In genomic region chr4:78592104-78592783, GRCh38 we compare ENCODE assay signal across 9 cellular contexts. TPM values are rescaled to one million over a fixed set of nuclear protein-coding genes. Genes with fewer than 3 reads are reported as not detected.
DNase-seq lines count a peak whose midpoint lies in the region; ATAC-seq, FAIRE-seq and TF ChIP-seq lines count a peak whose summit lies in the region.
"Had no signal": no experiment of that assay in that cellular context is flagged by ENCODE, and none has a peak within 500 bp of the region (broad histone marks: within the 10 kb centered on the region; RNA-seq: fewer than 3 reads in every experiment).

No MANE protein-coding gene starts in this region.

- H3K4me3 ChIP-seq in keratinocyte (ENCODE audit: control insufficient read depth in 2 of 3, extremely low read depth in 1 of 3, insufficient read depth in 2 of 3, low read depth in 1 of 3, low read length in 3 of 3) (no peak overlapping the region), sigmoid colon (no peak overlapping the region)

- H3K4me1 ChIP-seq in keratinocyte (ENCODE audit: control insufficient read depth, extremely low read depth, insufficient read depth, low read length) = peaks cover 10% of the 10 kb centered on the region
- no peaks in the 10 kb centered on the region for H3K4me1 ChIP-seq in sigmoid colon

- TF ChIP-seq POLR2A in sigmoid colon (IDR thresholded peaks at IDR 0.05) = no peak

- no peaks in the 10 kb centered on the region for H3K9me3 ChIP-seq in keratinocyte (ENCODE audit: control insufficient read depth, low read depth, low read length)
- no peaks in the 10 kb centered on the region for H3K9me3 ChIP-seq in sigmoid colon

- H3K27me3 ChIP-seq in keratinocyte (ENCODE audit: control insufficient read depth, extremely low read depth, insufficient read depth, low read length) (no peaks in the 10 kb centered on the region), sigmoid colon (no peaks in the 10 kb centered on the region)

- peak; percentile 63 for ATAC-seq in GM21576 (IDR thresholded peaks at IDR 0.05; ENCODE audit: unreplicated experiment)

- DNase-seq in DMS53 (lab: John Stamatoyannopoulos, UW) = peak; percentile 27
- no peak for DNase-seq in DMS53 treated with DMSO at 0.1 percent for 48 hours (lab: John Stamatoyannopoulos, UW; ENCODE audit: unreplicated experiment)
- peak; percentile 51 for DNase-seq in RPMI8226
- DNase-seq in keratinocyte (ENCODE audit: low read depth, low spot score) = no peak
- DNase-seq in kidney glomerular epithelial cell (lab: John Stamatoyannopoulos, UW) = no peak
- DNase-seq in DMS153 (lab: John Stamatoyannopoulos, UW) = no peak
- DNase-seq in sigmoid colon = no peak
- DNase-seq: T1000 had no signal

- H3K36me3 ChIP-seq in keratinocyte (ENCODE audit: control insufficient read depth in 2 of 2, extremely low read depth in 1 of 2, insufficient read depth in 2 of 2, low read length in 2 of 2) = peaks cover 34 to 41% of the 10 kb centered on the region in 2 experiments
- H3K36me3 ChIP-seq in sigmoid colon = peaks cover 0 to under 1% (median 0%) of the 10 kb centered on the region in 4 donors

- intact Hi-C loops in sigmoid colon (cut with DNase I) = no loop called here

- no peak overlapping the region for H3K9ac ChIP-seq in keratinocyte (ENCODE audit: control insufficient read depth, extremely low read depth, insufficient read depth, low read length)

- TF ChIP-seq CTCF in keratinocyte (optimal IDR thresholded peaks at IDR 0.05 in 1 of 3, IDR thresholded peaks at IDR 0.05 in 1 of 3, conservative IDR thresholded peaks at IDR 0.05 in 1 of 3; ENCODE audit: extremely low read depth in 1 of 3, insufficient read depth in 2 of 3, low read length in 3 of 3) (peak; percentile 32 to 53 (median 45)), sigmoid colon (IDR thresholded peaks at IDR 0.05) (no peak)

- no peak overlapping the region for H3K4me2 ChIP-seq in keratinocyte (ENCODE audit: control insufficient read depth, extremely low read depth, insufficient read depth, low read depth, low read length)

- peaks cover 1% of the 10 kb centered on the region for H4K20me1 ChIP-seq in keratinocyte (ENCODE audit: control insufficient read depth, extremely low read depth, insufficient read depth, low read length)

- dilution Hi-C loops in keratinocyte (cut with MboI; ENCODE audit: extremely low pct_ligation_motif_present, low sequenced_read_pairs) = no loop called here

- H3K27ac ChIP-seq in keratinocyte (ENCODE audit: control insufficient read depth, insufficient read depth, low read length) (peak overlapping the region; percentile 73), sigmoid colon (no peak overlapping the region)

- no peak overlapping the region for H2AFZ ChIP-seq in keratinocyte (ENCODE audit: control insufficient read depth, low read length)

- no peaks in the 10 kb centered on the region for H3K9me1 ChIP-seq in keratinocyte (ENCODE audit: control insufficient read depth, extremely low read depth, insufficient read depth, low read length)

- peak; percentile 43 for FAIRE-seq in keratinocyte (lab: Jason Lieb, UNC)

- WGBS in sigmoid colon, 2 donors = 51 to 67% methylated on average over 3 of the region's 3 CpGs

- no peaks in the 10 kb centered on the region for H3K79me2 ChIP-seq in keratinocyte (ENCODE audit: control insufficient read depth, insufficient read depth, low read length)

- no peak for TF ChIP-seq EP300 in sigmoid colon (IDR thresholded peaks at IDR 0.05)

RNA-seq across cellular contexts. Expression of gene ANXA3, which starts 40.7 kb away (rescaled TPM):
- 380 to 463 TPM (median 425 TPM) in 3 replicates for polyA plus RNA-seq in keratinocyte
- 679 TPM for polyA plus RNA-seq in keratinocyte (2011; ENCODE audit: low read depth)
- polyA plus RNA-seq in keratinocyte (2011; cell fraction: cytosol; rRNA removed) = 369 and 514 TPM in 2 replicates
- polyA plus RNA-seq in keratinocyte (2011; cell fraction: nucleus; rRNA removed) = 557 and 580 TPM in 2 replicates
- 338 and 353 TPM in 2 replicates for polyA plus RNA-seq in keratinocyte (2012; ENCODE audit: low replicate concordance)
- polyA minus RNA-seq in keratinocyte = 216 to 447 TPM (median 401 TPM) in 3 replicates
- polyA minus RNA-seq in keratinocyte (2011; cell fraction: cytosol; rRNA and poly(A)+ RNA removed) = 357 TPM
- polyA minus RNA-seq in keratinocyte (2011; cell fraction: nucleus; rRNA and poly(A)+ RNA removed) = 169 and 263 TPM in 2 replicates
- 10 to 100 TPM; 17.8 to 62.9 (median 34.3) TPM for total RNA-seq in sigmoid colon
- polyA plus RNA-seq in sigmoid colon = 100 to 1,000 TPM in 1 of 3 donors, 10 to 100 TPM in 2; 46.4 to 109 (median 48.0) TPM

Comparison
In these comparisons a context has a peak if more than half of its experiments do, and no peak if none do; other contexts are left out.
1. DNase-seq: peak in DMS53 (single experiment) and RPMI8226 (single experiment); none in DMS53 treated with DMSO at 0.1 percent for 48 hours (single experiment), keratinocyte (single experiment), kidney glomerular epithelial cell (single experiment), DMS153 (single experiment) and sigmoid colon (single experiment).
2. CTCF ChIP-seq: peak in keratinocyte (3 of 3); none in sigmoid colon (0 of 4).